ENCODE assay signal across 1 cellular context in the genomic region with DNA sequence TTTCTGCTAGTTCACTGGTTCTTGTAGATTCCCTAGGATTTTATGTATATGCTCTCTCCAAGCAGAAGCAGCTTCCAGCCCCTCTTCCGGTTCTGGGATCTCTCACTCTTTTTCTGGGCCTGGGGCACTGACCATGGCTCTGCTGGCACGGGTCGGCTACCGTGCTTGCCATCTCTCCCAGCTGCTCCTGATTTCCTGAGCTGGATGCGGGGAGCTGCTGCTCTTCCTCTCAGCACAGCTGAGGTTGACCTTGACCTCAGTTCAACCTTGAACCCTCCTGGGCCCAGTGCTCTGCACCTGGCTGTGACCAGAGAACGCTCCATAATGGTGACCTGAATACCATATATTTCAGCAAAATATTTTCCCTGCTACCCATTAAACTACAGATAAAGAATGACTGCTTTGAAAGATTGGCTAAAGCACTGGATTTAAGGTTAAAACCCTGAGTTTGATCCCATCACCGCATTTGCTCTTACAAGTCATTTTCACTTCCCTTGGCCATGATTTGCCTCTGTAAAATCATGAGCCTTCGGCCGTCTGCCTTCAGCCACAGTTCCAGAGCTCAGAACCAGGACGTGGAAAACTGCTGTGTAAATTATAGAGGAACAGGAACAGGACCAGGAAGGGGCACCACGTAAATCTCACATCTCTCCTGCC.
A peak's percentile ranks its signal among the peaks of the same experiment; 100 is the strongest.
TF ChIP-seq lines count a peak whose summit lies in the region.

No MANE protein-coding gene starts in this region.

TF ChIP-seq in GM12878, 131 proteins besides CTCF, POLR2A, EP300 and RAD21 (continued from another document):
- TF ChIP-seq, protein P1, sequence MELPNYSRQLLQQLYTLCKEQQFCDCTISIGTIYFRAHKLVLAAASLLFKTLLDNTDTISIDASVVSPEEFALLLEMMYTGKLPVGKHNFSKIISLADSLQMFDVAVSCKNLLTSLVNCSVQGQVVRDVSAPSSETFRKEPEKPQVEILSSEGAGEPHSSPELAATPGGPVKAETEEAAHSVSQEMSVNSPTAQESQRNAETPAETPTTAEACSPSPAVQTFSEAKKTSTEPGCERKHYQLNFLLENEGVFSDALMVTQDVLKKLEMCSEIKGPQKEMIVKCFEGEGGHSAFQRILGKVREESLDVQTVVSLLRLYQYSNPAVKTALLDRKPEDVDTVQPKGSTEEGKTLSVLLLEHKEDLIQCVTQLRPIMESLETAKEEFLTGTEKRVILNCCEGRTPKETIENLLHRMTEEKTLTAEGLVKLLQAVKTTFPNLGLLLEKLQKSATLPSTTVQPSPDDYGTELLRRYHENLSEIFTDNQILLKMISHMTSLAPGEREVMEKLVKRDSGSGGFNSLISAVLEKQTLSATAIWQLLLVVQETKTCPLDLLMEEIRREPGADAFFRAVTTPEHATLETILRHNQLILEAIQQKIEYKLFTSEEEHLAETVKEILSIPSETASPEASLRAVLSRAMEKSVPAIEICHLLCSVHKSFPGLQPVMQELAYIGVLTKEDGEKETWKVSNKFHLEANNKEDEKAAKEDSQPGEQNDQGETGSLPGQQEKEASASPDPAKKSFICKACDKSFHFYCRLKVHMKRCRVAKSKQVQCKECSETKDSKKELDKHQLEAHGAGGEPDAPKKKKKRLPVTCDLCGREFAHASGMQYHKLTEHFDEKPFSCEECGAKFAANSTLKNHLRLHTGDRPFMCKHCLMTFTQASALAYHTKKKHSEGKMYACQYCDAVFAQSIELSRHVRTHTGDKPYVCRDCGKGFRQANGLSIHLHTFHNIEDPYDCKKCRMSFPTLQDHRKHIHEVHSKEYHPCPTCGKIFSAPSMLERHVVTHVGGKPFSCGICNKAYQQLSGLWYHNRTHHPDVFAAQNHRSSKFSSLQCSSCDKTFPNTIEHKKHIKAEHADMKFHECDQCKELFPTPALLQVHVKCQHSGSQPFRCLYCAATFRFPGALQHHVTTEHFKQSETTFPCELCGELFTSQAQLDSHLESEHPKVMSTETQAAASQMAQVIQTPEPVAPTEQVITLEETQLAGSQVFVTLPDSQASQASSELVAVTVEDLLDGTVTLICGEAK (IDR thresholded peaks at IDR 0.05; ENCODE audit: borderline replicate concordance) = no peak
- TF ChIP-seq NBN (IDR thresholded peaks at IDR 0.05) (no peak), ASH2L (IDR thresholded peaks at IDR 0.05; ENCODE audit: borderline replicate concordance, low read depth) (no peak), NR2F1 (conservative IDR thresholded peaks at IDR 0.05) (no peak), SPI1 (IDR thresholded peaks at IDR 0.05; ENCODE audit: borderline replicate concordance, insufficient read depth, low read depth, low read length) (0 out of 2 replicates have a peak, but pooled peaks have one; percentile 15)
